ENCODE assay signal across 14 cellular contexts in the genomic region with DNA sequence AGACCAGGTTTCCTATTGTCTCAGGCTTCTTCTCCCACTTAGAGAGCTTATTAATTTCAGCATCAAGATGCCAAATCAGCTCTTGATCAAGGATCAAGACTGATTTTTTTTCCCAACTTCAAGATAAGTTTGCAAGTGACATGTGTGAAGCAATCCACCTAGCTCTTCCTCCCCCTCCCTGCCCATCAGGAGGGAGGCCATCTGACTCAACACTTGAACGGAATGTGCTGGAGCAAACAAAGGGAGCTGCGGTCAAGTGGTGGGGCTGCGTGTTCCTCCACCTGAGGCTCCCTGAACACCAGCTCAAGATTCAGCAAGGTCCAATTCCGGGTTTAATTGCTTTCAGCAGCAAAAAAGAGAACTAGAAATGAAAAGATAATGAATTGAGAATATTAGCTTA. TPM values are rescaled to one million over a fixed set of nuclear protein-coding genes. Genes with fewer than 3 reads are reported as not detected.
A peak's percentile ranks its signal among the peaks of the same experiment; 100 is the strongest.
DNase-seq lines count a peak whose midpoint lies in the region; ATAC-seq and TF ChIP-seq lines count a peak whose summit lies in the region.
"Had no signal": no experiment of that assay in that cellular context is flagged by ENCODE, and none has a peak within 500 bp of the region (broad histone marks: within the 10 kb centered on the region; RNA-seq: fewer than 3 reads in every experiment).

No MANE protein-coding gene starts in this region.

- H3K27me3 Mint-ChIP-seq in CD14-positive monocyte (ENCODE audit: low read depth in 3 of 3) = peaks cover 0 to 3% (median 0%) of the 10 kb centered on the region in 3 donors
- H3K27me3 Mint-ChIP-seq in naive thymus-derived CD8-positive, alpha-beta T cell = no peaks in the 10 kb centered on the region
- H3K27me3 Mint-ChIP-seq: naive thymus-derived CD4-positive, alpha-beta T cell had no signal

- H3K4me3 Mint-ChIP-seq in CD14-positive monocyte = no peak overlapping the region
- no peak overlapping the region for H3K4me3 Mint-ChIP-seq in naive thymus-derived CD8-positive, alpha-beta T cell
- H3K4me3 Mint-ChIP-seq: naive thymus-derived CD4-positive, alpha-beta T cell had no signal

- DNase-seq in CD14-positive monocyte (ENCODE audit: low spot score) (no peak), LHCN-M2 (ENCODE audit: low read depth) (peak; percentile 86), amniotic epithelial cell (ENCODE audit: low read depth) (peak; percentile 94), lower lobe of right lung (peak; percentile 72), kidney glomerular epithelial cell (lab: John Stamatoyannopoulos, UW) (no peak), NCI-H1105 treated with DMSO at 0.1 percent for 48 hours (lab: John Stamatoyannopoulos, UW) (no peak)
- DNase-seq in naive thymus-derived CD8-positive, alpha-beta T cell = no peak
- DNase-seq: activated CD4-positive, alpha-beta T cell treated with anti-CD3 and anti-CD28 coated beads for 4 hours; activated gamma-delta T cell; naive thymus-derived CD4-positive, alpha-beta T cell; NCI-H2107; stimulated activated naive CD8-positive, alpha-beta T cell treated with anti-CD3 and anti-CD28 coated beads, Interleukin-15, Interleukin-2, amounts not matched to agents 100 U/mL and 50 U/mL, for 24 hours had no signal

- no peaks in the 10 kb centered on the region for H3K9me3 Mint-ChIP-seq in CD14-positive monocyte
- no peaks in the 10 kb centered on the region for H3K9me3 Mint-ChIP-seq in naive thymus-derived CD8-positive, alpha-beta T cell
- H3K9me3 Mint-ChIP-seq: naive thymus-derived CD4-positive, alpha-beta T cell had no signal

- peaks cover 27% of the 10 kb centered on the region for H3K4me1 Mint-ChIP-seq in CD14-positive monocyte
- H3K4me1 Mint-ChIP-seq in naive thymus-derived CD8-positive, alpha-beta T cell = peaks cover 6 to 30% (median 20%) of the 10 kb centered on the region in 4 donors

- peaks cover 51% of the 10 kb centered on the region for H3K36me3 ChIP-seq in lower lobe of right lung

- peak overlapping the region; percentile 19 for H3K27ac ChIP-seq in lower lobe of right lung

- H3K36me3 Mint-ChIP-seq in CD14-positive monocyte = peaks cover 78 to 86% of the 10 kb centered on the region in 2 donors
- peaks cover 6 to 75% (median 31%) of the 10 kb centered on the region in 3 donors for H3K36me3 Mint-ChIP-seq in naive thymus-derived CD8-positive, alpha-beta T cell

- intact Hi-C loops in CD14-positive monocyte (cut with micrococcal nuclease) = loop anchor here (5.0 to 10.0 kb wide), 2 partner anchors 427 to 430 kb away; no protein-coding TSS in a partner anchor
- intact Hi-C loops in lower lobe of right lung (cut with DNase I) = no loop called here

- peaks cover 47% of the 10 kb centered on the region for H3K4me1 ChIP-seq in lower lobe of right lung

- no peak overlapping the region for H3K4me3 ChIP-seq in lower lobe of right lung
- H3K4me3 ChIP-seq: GM12878 had no signal

- peak; percentile 57 to 67 for ATAC-seq in lower lobe of right lung
- no peak for ATAC-seq in GM19455 (IDR thresholded peaks at IDR 0.05; ENCODE audit: unreplicated experiment)
- no peak for ATAC-seq in naive thymus-derived CD8-positive, alpha-beta T cell
- ATAC-seq: GM12878; naive thymus-derived CD4-positive, alpha-beta T cell; stimulated activated naive CD8-positive, alpha-beta T cell treated with anti-CD3 and anti-CD28 coated beads, Interleukin-15, Interleukin-2, amounts not matched to agents 100 U/mL and 50 U/mL, for 24 hours had no signal

- POLR2A ChIA-PET in naive thymus-derived CD8-positive, alpha-beta T cell (lab: Charles Lee) = no interaction called here

- peak overlapping the region in 4 of 7 donors; percentile 4 to 61 (median 30) for H3K27ac Mint-ChIP-seq in CD14-positive monocyte
- peak overlapping the region in 2 of 10 donors; percentile 6 to 7 for H3K27ac Mint-ChIP-seq in naive thymus-derived CD8-positive, alpha-beta T cell

- no peaks in the 10 kb centered on the region for H3K27me3 ChIP-seq in lower lobe of right lung (ENCODE audit: low read depth)

- no peak for TF ChIP-seq CTCF in CD14-positive monocyte (IDR thresholded peaks at IDR 0.05)
- TF ChIP-seq CTCF in lower lobe of right lung (IDR thresholded peaks at IDR 0.05) = no peak

- H3K9me3 ChIP-seq in lower lobe of right lung = no peaks in the 10 kb centered on the region

RNA-seq across cellular contexts. Expression of a gene that starts 38.7 kb away (rescaled TPM):
- polyA plus RNA-seq in CD14-positive monocyte = 1 to 10 TPM; 6.4 to 8.8 TPM
- total RNA-seq in LHCN-M2 (2014; rRNA removed) (33.5 and 35.3 TPM in 2 replicates), lower lobe of right lung (16.7 TPM)
- polyA plus RNA-seq in LHCN-M2 (2012) = 10.4 TPM
- 10 to 100 TPM; 25.9 to 27.1 TPM for total RNA-seq in naive thymus-derived CD8-positive, alpha-beta T cell
- 10 to 100 TPM; 10.0 to 15.3 (median 12.0) TPM for polyA plus RNA-seq in naive thymus-derived CD8-positive, alpha-beta T cell

RNA-seq across cellular contexts. Expression of a gene that starts 39.0 kb away (rescaled TPM):
- polyA plus RNA-seq in CD14-positive monocyte = 1 to 10 TPM; 3.6 to 4.7 TPM
- total RNA-seq in LHCN-M2 (2014; rRNA removed) = 15.8 and 21.3 TPM in 2 replicates
- 8.6 TPM for polyA plus RNA-seq in LHCN-M2 (2012)
- 25.6 TPM for total RNA-seq in lower lobe of right lung
- 10 to 100 TPM; 41.9 to 48.1 TPM for total RNA-seq in naive thymus-derived CD8-positive, alpha-beta T cell
- polyA plus RNA-seq in naive thymus-derived CD8-positive, alpha-beta T cell = 1 to 10 TPM; 2.9 to 4.9 (median 4.0) TPM

Comparison
In these comparisons a context has a peak if more than half of its experiments do, and no peak if none do; other contexts are left out.
1. DNase-seq: peak in LHCN-M2 (single experiment), amniotic epithelial cell (single experiment) and lower lobe of right lung (single experiment); none in CD14-positive monocyte (single experiment), naive thymus-derived CD8-positive, alpha-beta T cell (0 of 10), kidney glomerular epithelial cell (single experiment) and NCI-H1105 treated with DMSO at 0.1 percent for 48 hours (single experiment).
2. ATAC-seq: peak in lower lobe of right lung (2 of 2); none in GM19455 (single experiment) and naive thymus-derived CD8-positive, alpha-beta T cell (0 of 2).